In genomic region chr11:1189816-1190215, GRCh38 we compare ENCODE assay signal across 14 cellular contexts. TPM values are rescaled to one million over a fixed set of nuclear protein-coding genes. Genes with fewer than 3 reads are reported as not detected.
"Had no signal": no experiment of that assay in that cellular context is flagged by ENCODE, and none has a peak within 500 bp of the region (broad histone marks: within the 10 kb centered on the region; RNA-seq: fewer than 3 reads in every experiment).

No MANE protein-coding gene starts in this region.

RNA-seq across cellular contexts. Expression of gene MUC5AC, which starts 32.1 kb away (rescaled TPM):
- total RNA-seq: left ventricle myocardium inferior, lung microvascular endothelial cell, natural killer cell, occipital lobe, osteocyte, progenitor cell of endocrine pancreas, pulmonary artery endothelial cell, renal cortical epithelial cell, right atrium auricular region, thyroid gland, transverse colon, urinary bladder, vagina had no signal
- polyA plus RNA-seq: keratinocyte, urinary bladder had no signal

RNA-seq across cellular contexts. Expression of gene MUC5B, which starts 33.0 kb away (rescaled TPM):
- total RNA-seq: left ventricle myocardium inferior, lung microvascular endothelial cell, natural killer cell, occipital lobe, osteocyte, progenitor cell of endocrine pancreas, pulmonary artery endothelial cell, renal cortical epithelial cell, right atrium auricular region, thyroid gland, urinary bladder had no signal
- polyA plus RNA-seq: keratinocyte, urinary bladder had no signal
